Comparison of ENCODE assay signal across 1 cellular context in genomic region chr1:61171915-61172485, GRCh38.
TF ChIP-seq lines count a peak whose summit lies in the region.

No MANE protein-coding gene starts in this region.

TF ChIP-seq in K562, 482 proteins besides CTCF, POLR2A, EP300 and RAD21 (continued from another document):
- TF ChIP-seq TFE3 (CRISPR knock-in tag; IDR thresholded peaks at IDR 0.05), result peak; percentile 93
- TF ChIP-seq ELF2 (CRISPR knock-in tag; IDR thresholded peaks at IDR 0.05), result no peak
- TF ChIP-seq TOE1 (IDR thresholded peaks at IDR 0.05; ENCODE audit: borderline replicate concordance), result peak; percentile 84
- TF ChIP-seq TOE1 (CRISPR knock-in tag; IDR thresholded peaks at IDR 0.05; ENCODE audit: borderline replicate concordance, low read depth), result no peak
- no peak for TF ChIP-seq SRSF9 (IDR thresholded peaks at IDR 0.05; ENCODE audit: borderline replicate concordance, low read depth, low read length)
- no peak for TF ChIP-seq TFAM (CRISPR knock-in tag; conservative IDR thresholded peaks at IDR 0.05)
- TF ChIP-seq ZNF134 (CRISPR knock-in tag; conservative IDR thresholded peaks at IDR 0.05), result no peak
- TF ChIP-seq TCF15 (CRISPR knock-in tag; IDR thresholded peaks at IDR 0.05), result no peak
- no peak for TF ChIP-seq ZBTB26 (CRISPR knock-in tag; IDR thresholded peaks at IDR 0.05)
- TF ChIP-seq, protein P1, sequence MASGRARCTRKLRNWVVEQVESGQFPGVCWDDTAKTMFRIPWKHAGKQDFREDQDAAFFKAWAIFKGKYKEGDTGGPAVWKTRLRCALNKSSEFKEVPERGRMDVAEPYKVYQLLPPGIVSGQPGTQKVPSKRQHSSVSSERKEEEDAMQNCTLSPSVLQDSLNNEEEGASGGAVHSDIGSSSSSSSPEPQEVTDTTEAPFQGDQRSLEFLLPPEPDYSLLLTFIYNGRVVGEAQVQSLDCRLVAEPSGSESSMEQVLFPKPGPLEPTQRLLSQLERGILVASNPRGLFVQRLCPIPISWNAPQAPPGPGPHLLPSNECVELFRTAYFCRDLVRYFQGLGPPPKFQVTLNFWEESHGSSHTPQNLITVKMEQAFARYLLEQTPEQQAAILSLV (tag; IDR thresholded peaks at IDR 0.05), result no peak
- TF ChIP-seq IRF2 (CRISPR knock-in tag; IDR thresholded peaks at IDR 0.05), result no peak
- TF ChIP-seq ZNF507 (tag; conservative IDR thresholded peaks at IDR 0.05), result no peak
- TF ChIP-seq, protein P2, sequence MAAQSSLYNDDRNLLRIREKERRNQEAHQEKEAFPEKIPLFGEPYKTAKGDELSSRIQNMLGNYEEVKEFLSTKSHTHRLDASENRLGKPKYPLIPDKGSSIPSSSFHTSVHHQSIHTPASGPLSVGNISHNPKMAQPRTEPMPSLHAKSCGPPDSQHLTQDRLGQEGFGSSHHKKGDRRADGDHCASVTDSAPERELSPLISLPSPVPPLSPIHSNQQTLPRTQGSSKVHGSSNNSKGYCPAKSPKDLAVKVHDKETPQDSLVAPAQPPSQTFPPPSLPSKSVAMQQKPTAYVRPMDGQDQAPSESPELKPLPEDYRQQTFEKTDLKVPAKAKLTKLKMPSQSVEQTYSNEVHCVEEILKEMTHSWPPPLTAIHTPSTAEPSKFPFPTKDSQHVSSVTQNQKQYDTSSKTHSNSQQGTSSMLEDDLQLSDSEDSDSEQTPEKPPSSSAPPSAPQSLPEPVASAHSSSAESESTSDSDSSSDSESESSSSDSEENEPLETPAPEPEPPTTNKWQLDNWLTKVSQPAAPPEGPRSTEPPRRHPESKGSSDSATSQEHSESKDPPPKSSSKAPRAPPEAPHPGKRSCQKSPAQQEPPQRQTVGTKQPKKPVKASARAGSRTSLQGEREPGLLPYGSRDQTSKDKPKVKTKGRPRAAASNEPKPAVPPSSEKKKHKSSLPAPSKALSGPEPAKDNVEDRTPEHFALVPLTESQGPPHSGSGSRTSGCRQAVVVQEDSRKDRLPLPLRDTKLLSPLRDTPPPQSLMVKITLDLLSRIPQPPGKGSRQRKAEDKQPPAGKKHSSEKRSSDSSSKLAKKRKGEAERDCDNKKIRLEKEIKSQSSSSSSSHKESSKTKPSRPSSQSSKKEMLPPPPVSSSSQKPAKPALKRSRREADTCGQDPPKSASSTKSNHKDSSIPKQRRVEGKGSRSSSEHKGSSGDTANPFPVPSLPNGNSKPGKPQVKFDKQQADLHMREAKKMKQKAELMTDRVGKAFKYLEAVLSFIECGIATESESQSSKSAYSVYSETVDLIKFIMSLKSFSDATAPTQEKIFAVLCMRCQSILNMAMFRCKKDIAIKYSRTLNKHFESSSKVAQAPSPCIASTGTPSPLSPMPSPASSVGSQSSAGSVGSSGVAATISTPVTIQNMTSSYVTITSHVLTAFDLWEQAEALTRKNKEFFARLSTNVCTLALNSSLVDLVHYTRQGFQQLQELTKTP (IDR thresholded peaks at IDR 0.05; ENCODE audit: low read depth in 1 of 2, partially characterized antibody in 2 of 2), result no peak
- peak; percentile 87 for TF ChIP-seq RAD51 (IDR thresholded peaks at IDR 0.05; ENCODE audit: borderline replicate concordance, low read depth)
- no peak for TF ChIP-seq C11orf30 (IDR thresholded peaks at IDR 0.05; ENCODE audit: low read depth)
